16 cellular contexts compared by ENCODE assay signal in the genomic region with DNA sequence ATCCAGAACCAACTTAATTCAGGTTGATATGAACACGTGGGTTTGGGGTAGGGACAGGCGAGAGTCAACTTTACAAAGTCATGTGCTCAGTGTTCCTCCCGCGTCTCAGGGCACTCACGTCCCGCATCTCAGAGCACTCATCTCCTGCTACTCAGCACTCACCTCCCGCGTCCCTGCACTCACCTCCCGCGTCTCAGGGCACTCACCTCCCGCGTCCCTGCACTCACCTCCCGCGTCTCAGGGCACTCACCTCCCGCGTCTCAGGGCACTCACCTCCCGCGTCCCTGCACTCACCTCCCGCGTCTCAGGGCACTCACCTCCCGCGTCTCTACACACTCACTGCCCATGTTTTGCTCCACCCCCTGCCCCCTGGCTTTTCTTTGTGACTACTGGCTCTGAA. TPM values are rescaled to one million over a fixed set of nuclear protein-coding genes. Genes with fewer than 3 reads are reported as not detected.
"Had no signal": no experiment of that assay in that cellular context is flagged by ENCODE, and none has a peak within 500 bp of the region (broad histone marks: within the 10 kb centered on the region; RNA-seq: fewer than 3 reads in every experiment).

No MANE protein-coding gene starts in this region.

RNA-seq across cellular contexts. Expression of gene NKX1-1, which starts 33.7 kb away (rescaled TPM):
- total RNA-seq: naive thymus-derived CD4-positive, alpha-beta T cell; natural killer cell; neural crest cell; omental fat pad; ovary; prostate gland; pulmonary artery endothelial cell; right atrium auricular region; sciatic nerve; smooth muscle cell; spleen; suprapubic skin; transverse colon; ureter; vagina had no signal
- polyA plus RNA-seq: naive thymus-derived CD4-positive, alpha-beta T cell; ovary; smooth muscle cell; spleen; thymus had no signal
